In the genomic region with DNA sequence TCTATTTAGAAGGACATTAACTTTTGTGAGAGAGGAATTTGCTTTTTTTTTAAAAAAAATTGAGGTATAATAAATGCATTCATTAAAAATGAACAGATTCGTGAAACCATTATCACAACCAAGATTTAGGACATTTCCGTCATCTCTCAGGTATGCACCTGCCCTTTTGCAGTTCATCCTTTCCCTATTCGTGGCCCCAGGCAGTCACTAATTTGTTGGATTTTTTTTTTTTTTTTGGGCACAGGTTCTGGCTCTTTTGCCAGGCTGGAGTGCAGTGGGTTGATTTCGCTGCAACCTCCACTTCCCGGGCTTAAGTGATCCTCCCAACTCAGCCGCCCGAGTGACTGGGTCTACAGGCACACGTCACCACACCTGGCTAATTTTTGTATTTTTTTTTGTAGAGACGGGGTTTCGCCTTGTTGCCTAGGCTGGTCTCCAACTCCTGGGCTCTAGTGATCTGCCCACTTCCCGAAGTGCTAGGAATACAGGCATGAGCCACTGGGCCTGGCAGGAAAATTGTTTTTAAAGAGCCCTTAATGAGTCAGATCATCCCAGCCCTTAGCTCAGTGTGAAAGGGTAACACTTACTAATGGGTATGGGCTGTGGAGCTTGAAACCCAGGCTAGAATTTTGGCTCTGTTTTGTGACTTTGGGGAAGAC, we compare ENCODE assay signal across 14 cellular contexts. TPM values are rescaled to one million over a fixed set of nuclear protein-coding genes. Genes with fewer than 3 reads are reported as not detected.
DNase-seq lines count a peak whose midpoint lies in the region; ATAC-seq and TF ChIP-seq lines count a peak whose summit lies in the region.
"Had no signal": no experiment of that assay in that cellular context is flagged by ENCODE, and none has a peak within 500 bp of the region (broad histone marks: within the 10 kb centered on the region; RNA-seq: fewer than 3 reads in every experiment).

No MANE protein-coding gene starts in this region.

- no peaks in the 10 kb centered on the region for H3K9me3 ChIP-seq in CD4-positive, alpha-beta T cell (ENCODE audit: control insufficient read depth, low read length)
- no peaks in the 10 kb centered on the region for H3K9me3 ChIP-seq in MG63

- H3K4me1 Mint-ChIP-seq in CD4-positive, alpha-beta T cell (ENCODE audit: low read depth), result peaks cover 91% of the 10 kb centered on the region

- peak overlapping the region; percentile 10 for H3K4me3 Mint-ChIP-seq in CD4-positive, alpha-beta T cell
- H3K4me3 Mint-ChIP-seq: activated CD8-positive, alpha-beta T cell treated with anti-CD3 and anti-CD28 coated beads for 36 hours had no signal

- POLR2A ChIA-PET in CD4-positive, alpha-beta T cell (lab: Charles Lee), result interaction anchor here (3.5 kb wide), 1 partner anchor 9 kb away, joined by 28 read pairs; a partner anchor contains a TSS

- intact Hi-C loops in CD4-positive, alpha-beta T cell (cut with DNase I, micrococcal nuclease), result loop anchor here in 1 of 2 experiments (5.0 kb wide), 1 partner anchor 33 kb away; no protein-coding TSS in a partner anchor

- TF ChIP-seq CTCF in CD4-positive, alpha-beta T cell (IDR thresholded peaks at IDR 0.05), result no peak

- no peak overlapping the region for H3K27ac ChIP-seq in CD4-positive, alpha-beta T cell (ENCODE audit: low read depth, low read length)
- H3K27ac ChIP-seq: C4-2B had no signal

- H3K36me3 ChIP-seq in MG63, result peaks cover 4% of the 10 kb centered on the region; the same call in 1 of the 2 replicates

- no peaks in the 10 kb centered on the region for H3K9me3 Mint-ChIP-seq in CD4-positive, alpha-beta T cell
- H3K9me3 Mint-ChIP-seq: activated CD8-positive, alpha-beta T cell treated with anti-CD3 and anti-CD28 coated beads for 36 hours; immature natural killer cell had no signal

- no peak for DNase-seq in CD4-positive, alpha-beta T cell
- DNase-seq in MG63 (peak; percentile 75), dermis microvascular lymphatic vessel endothelial cell (ENCODE audit: low read depth in 2 of 2) (peak; percentile 23 to 65), myocyte (ENCODE audit: low read depth) (peak; percentile 50), 8988T (no peak)
- DNase-seq: activated CD8-positive, alpha-beta T cell treated with anti-CD3 and anti-CD28 coated beads for 36 hours; amniotic stem cell; NCI-H345 had no signal

- H3K36me3 Mint-ChIP-seq in CD4-positive, alpha-beta T cell (ENCODE audit: low read depth), result peaks cover 53% of the 10 kb centered on the region
- H3K36me3 Mint-ChIP-seq: immature natural killer cell had no signal

- no peaks in the 10 kb centered on the region for H3K27me3 Mint-ChIP-seq in CD4-positive, alpha-beta T cell
- H3K27me3 Mint-ChIP-seq: activated CD8-positive, alpha-beta T cell treated with anti-CD3 and anti-CD28 coated beads for 36 hours; progenitor cell of endocrine pancreas had no signal

- no peaks in the 10 kb centered on the region for H3K27me3 ChIP-seq in CD4-positive, alpha-beta T cell (ENCODE audit: control insufficient read depth, insufficient read depth, low read length)
- H3K27me3 ChIP-seq in MG63, result no peaks in the 10 kb centered on the region

- no peak overlapping the region for H3K27ac Mint-ChIP-seq in CD4-positive, alpha-beta T cell
- H3K27ac Mint-ChIP-seq: activated CD8-positive, alpha-beta T cell treated with anti-CD3 and anti-CD28 coated beads for 36 hours; progenitor cell of endocrine pancreas had no signal

- no peak for ATAC-seq in CD4-positive, alpha-beta T cell (ENCODE audit: poor library complexity)
- no peak for ATAC-seq in GM21423 (IDR thresholded peaks at IDR 0.05; ENCODE audit: unreplicated experiment)
- ATAC-seq in GM21367 (IDR thresholded peaks at IDR 0.05; ENCODE audit: unreplicated experiment), result no peak
- no peak for ATAC-seq in HG02981 (IDR thresholded peaks at IDR 0.05; ENCODE audit: unreplicated experiment)
- ATAC-seq: activated CD8-positive, alpha-beta T cell treated with anti-CD3 and anti-CD28 coated beads for 36 hours had no signal

- CTCF ChIA-PET in CD4-positive, alpha-beta T cell (lab: Charles Lee), result interaction anchor here (1.5 to 3.4 kb wide), 2 partner anchors 19 to 46 kb away, joined by 3 to 12 read pairs; no protein-coding TSS in a partner anchor

- no peak overlapping the region for H3K4me3 ChIP-seq in MG63

RNA-seq across cellular contexts. Expression of a gene that starts 9.2 kb away (rescaled TPM):
- 100 to 1,000 TPM; 125 to 136 TPM for total RNA-seq in CD4-positive, alpha-beta T cell
- 10.0 and 25.3 TPM in 2 replicates for total RNA-seq in MG63 (2014; rRNA removed; shearing (Covaris generic); ENCODE audit: low replicate concordance)
- total RNA-seq in dermis microvascular lymphatic vessel endothelial cell (34.9 and 38.8 TPM in 2 replicates), myocyte (45.0 and 45.5 TPM in 2 replicates)
- 5.7 TPM for polyA plus RNA-seq in myocyte (2012)

Comparison
In these comparisons a context has a peak if more than half of its experiments do, and no peak if none do; other contexts are left out.
1. DNase-seq: peak in MG63 (single experiment), dermis microvascular lymphatic vessel endothelial cell (2 of 2) and myocyte (single experiment); none in CD4-positive, alpha-beta T cell (0 of 10) and 8988T (single experiment).